In the genomic region with DNA sequence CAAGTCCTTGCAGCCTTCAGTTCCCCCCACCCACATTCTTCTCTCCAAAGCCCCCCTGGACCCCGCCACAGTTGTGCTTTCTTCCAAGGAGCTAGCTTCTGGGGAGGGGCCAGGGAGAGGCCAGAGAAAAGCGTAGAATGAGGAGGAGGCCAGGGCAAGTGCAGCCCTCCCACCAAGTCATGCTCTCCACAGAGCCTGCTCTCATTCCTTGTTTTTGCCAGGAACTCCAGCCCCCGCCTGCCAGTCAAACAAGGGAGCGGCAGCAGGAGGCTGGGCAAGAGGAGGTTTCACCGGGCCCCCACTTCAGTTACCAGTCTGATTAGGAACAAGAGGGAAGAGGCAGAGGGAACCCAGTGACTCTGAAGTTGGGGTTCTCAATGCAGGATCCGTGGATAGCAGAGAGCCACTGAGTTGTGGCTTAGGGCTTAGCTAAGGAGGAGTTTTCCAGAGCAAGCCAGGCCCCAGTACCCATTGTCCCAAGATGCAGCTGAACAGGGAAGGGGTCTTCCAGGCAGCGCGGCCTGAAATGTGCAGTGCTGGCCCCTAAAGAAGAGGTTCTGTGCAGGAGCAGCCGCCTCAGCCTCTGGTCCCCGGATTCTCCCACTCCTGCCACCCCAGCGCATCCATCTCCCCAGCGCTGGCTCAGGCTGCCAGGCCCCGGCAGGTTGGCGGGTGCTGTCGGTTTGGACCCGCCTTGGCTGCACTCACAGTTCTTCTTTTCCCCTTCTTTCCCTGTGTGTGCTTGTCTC, we compare ENCODE assay signal across 17 cellular contexts.
DNase-seq lines count a peak whose midpoint lies in the region; ATAC-seq, FAIRE-seq and TF ChIP-seq lines count a peak whose summit lies in the region.
"Had no signal": no experiment of that assay in that cellular context is flagged by ENCODE, and none has a peak within 500 bp of the region (broad histone marks: within the 10 kb centered on the region; RNA-seq: fewer than 3 reads in every experiment).

No MANE protein-coding gene starts in this region.

- H2AFZ ChIP-seq in astrocyte (ENCODE audit: low read depth, low read length), result no peak overlapping the region

- H3K36me3 Mint-ChIP-seq in astrocyte (ENCODE audit: low read depth, unreplicated experiment), result peaks cover 31% of the 10 kb centered on the region
- H3K36me3 Mint-ChIP-seq in activated T-helper 1 cell treated with anti-CD3 and anti-CD28 coated beads, Interleukin-12 subunit alpha, Interleukin-12 subunit beta, Interleukin-2, Interleukin-4 antibody, amounts not matched to agents 30 ng/mL and 10 ng/mL and 1 ng/mL, durations not matched to agents 14 hours and 24 hours and 36 hours (ENCODE audit: low read depth), result no peaks in the 10 kb centered on the region

- no peak overlapping the region for H3K4me3 Mint-ChIP-seq in astrocyte (ENCODE audit: unreplicated experiment)
- no peak overlapping the region for H3K4me3 Mint-ChIP-seq in activated T-helper 1 cell treated with anti-CD3 and anti-CD28 coated beads, Interleukin-12 subunit alpha, Interleukin-12 subunit beta, Interleukin-2, Interleukin-4 antibody, amounts not matched to agents 30 ng/mL and 10 ng/mL and 1 ng/mL, durations not matched to agents 14 hours and 24 hours and 36 hours

- peak overlapping the region; percentile 66 for H3K9ac ChIP-seq in astrocyte (ENCODE audit: low read length)
- H3K9ac ChIP-seq in kidney (ENCODE audit: low read length in 2 of 2), result no peak overlapping the region

- H3K36me3 ChIP-seq in astrocyte (ENCODE audit: insufficient read depth, low read length), result peaks cover 2% of the 10 kb centered on the region
- H3K36me3 ChIP-seq in kidney (ENCODE audit: control insufficient read depth in 1 of 2, insufficient read depth in 2 of 2, low read length in 2 of 2), result peaks cover 54 to 73% of the 10 kb centered on the region in 2 donors
- H3K36me3 ChIP-seq in psoas muscle (ENCODE audit: insufficient read depth in 1 of 2, low read depth in 1 of 2), result peaks cover 10 to 91% of the 10 kb centered on the region in 2 donors

- H3K79me2 ChIP-seq in astrocyte (ENCODE audit: insufficient read depth, low read length), result no peaks in the 10 kb centered on the region

- peak overlapping the region; percentile 86 for H3K27ac Mint-ChIP-seq in astrocyte (ENCODE audit: unreplicated experiment)
- H3K27ac Mint-ChIP-seq in activated T-helper 1 cell treated with anti-CD3 and anti-CD28 coated beads, Interleukin-12 subunit alpha, Interleukin-12 subunit beta, Interleukin-2, Interleukin-4 antibody, amounts not matched to agents 30 ng/mL and 10 ng/mL and 1 ng/mL, durations not matched to agents 14 hours and 24 hours and 36 hours, result no peak overlapping the region

- no peaks in the 10 kb centered on the region for H3K27me3 Mint-ChIP-seq in astrocyte (ENCODE audit: low read depth, unreplicated experiment)
- peaks cover 10% of the 10 kb centered on the region for H3K27me3 Mint-ChIP-seq in activated T-helper 1 cell treated with anti-CD3 and anti-CD28 coated beads, Interleukin-12 subunit alpha, Interleukin-12 subunit beta, Interleukin-2, Interleukin-4 antibody, amounts not matched to agents 30 ng/mL and 10 ng/mL and 1 ng/mL, durations not matched to agents 14 hours and 24 hours and 36 hours (ENCODE audit: insufficient read depth)

- WGBS in psoas muscle, 3 donors, result 69 to 91% (median 70%) methylated on average over 13 to 16 of the region's 16 CpGs

- H3K27ac ChIP-seq in astrocyte (ENCODE audit: low read depth, low read length), result peak overlapping the region; percentile 82
- H3K27ac ChIP-seq in kidney (ENCODE audit: low read depth in 2 of 2, low read length in 2 of 2), result no peak overlapping the region
- peak overlapping the region; percentile 56 for H3K27ac ChIP-seq in psoas muscle

- H4K20me1 ChIP-seq in astrocyte (ENCODE audit: insufficient read depth, low read length), result peaks cover 2% of the 10 kb centered on the region

- no peak for ATAC-seq in psoas muscle
- ATAC-seq: GM12878 had no signal

- DNase-seq in AG08396 (ENCODE audit: low spot score) (peak; percentile 31), astrocyte (ENCODE audit: low read depth) (no peak), kidney (peak; percentile 56), psoas muscle (peak in 1 of 2 donors; percentile 14), GF-D8 (lab: John Stamatoyannopoulos, UW) (no peak), NCI-H524 treated with DMSO at 0.1 percent for 48 hours (lab: John Stamatoyannopoulos, UW) (no peak), GM03348 (ENCODE audit: low spot score) (no peak)
- no peak for DNase-seq in activated T-helper 1 cell treated with anti-CD3 and anti-CD28 coated beads, Interleukin-12 subunit alpha, Interleukin-12 subunit beta, Interleukin-2, Interleukin-4 antibody, amounts not matched to agents 30 ng/mL and 10 ng/mL and 1 ng/mL, durations not matched to agents 14 hours and 24 hours and 36 hours (ENCODE audit: low spot score)
- DNase-seq: activated CD4-positive, alpha-beta T cell treated with anti-CD3 and anti-CD28 coated beads, Interleukin-2, amount 50 U/mL, for 4 hours; activated T-cell treated with anti-CD3 and anti-CD28 coated beads, Interleukin-2, amount 50 U/mL, for 48 hours; HCEC 1CT; MG63; NCI-H2029 treated with DMSO at 0.1 percent for 48 hours; NCI-H526; stimulated activated CD4-positive, alpha-beta T cell treated with anti-CD3 and anti-CD28 coated beads, Interleukin-4, amount 100 ng/mL, for 4 hours had no signal

- no peaks in the 10 kb centered on the region for H3K9me3 Mint-ChIP-seq in astrocyte (ENCODE audit: unreplicated experiment)
- no peaks in the 10 kb centered on the region for H3K9me3 Mint-ChIP-seq in activated T-helper 1 cell treated with anti-CD3 and anti-CD28 coated beads, Interleukin-12 subunit alpha, Interleukin-12 subunit beta, Interleukin-2, Interleukin-4 antibody, amounts not matched to agents 30 ng/mL and 10 ng/mL and 1 ng/mL, durations not matched to agents 14 hours and 24 hours and 36 hours

- FAIRE-seq in astrocyte (lab: Jason Lieb, UNC), result no peak
- no peak for FAIRE-seq in kidney (lab: Jason Lieb, UNC)
- FAIRE-seq: GM12878, urothelium cell line had no signal

- intact Hi-C loops in kidney (cut with DNase I) (no loop called here), psoas muscle (cut with DNase I) (no loop called here)
- intact Hi-C loops in activated T-helper 1 cell treated with anti-CD3 and anti-CD28 coated beads, Interleukin-12 subunit alpha, Interleukin-12 subunit beta, Interleukin-2, Interleukin-4 antibody, amounts not matched to agents 30 ng/mL and 10 ng/mL and 1 ng/mL, durations not matched to agents 14 hours and 24 hours and 36 hours (cut with micrococcal nuclease), result no loop called here

- H3K4me3 ChIP-seq in astrocyte (ENCODE audit: insufficient read depth, low read depth, low read length) (no peak overlapping the region), kidney (ENCODE audit: low read length in 2 of 2) (no peak overlapping the region), psoas muscle (no peak overlapping the region)
- H3K4me3 ChIP-seq: GM12878, MG63 had no signal

- peak overlapping the region; percentile 64 for H3K4me2 ChIP-seq in astrocyte (ENCODE audit: low read length)

- H3K9me3 ChIP-seq in astrocyte (ENCODE audit: insufficient read depth, low read depth, low read length) (no peaks in the 10 kb centered on the region), kidney (ENCODE audit: control insufficient read depth in 1 of 2, low read length in 2 of 2) (no peaks in the 10 kb centered on the region), psoas muscle (no peaks in the 10 kb centered on the region)
- H3K9me3 ChIP-seq: MG63 had no signal

- H3K4me1 ChIP-seq in astrocyte (ENCODE audit: insufficient read depth, low read length), result peaks cover 21% of the 10 kb centered on the region
- H3K4me1 ChIP-seq in kidney (ENCODE audit: control insufficient read depth in 1 of 2, insufficient read depth in 1 of 2, low read depth in 1 of 2, low read length in 2 of 2), result peaks cover 0 to 3% of the 10 kb centered on the region in 2 donors
- H3K4me1 ChIP-seq in psoas muscle, result peaks cover 31% of the 10 kb centered on the region

- H3K27me3 ChIP-seq in astrocyte (ENCODE audit: insufficient read depth, low read length) (no peaks in the 10 kb centered on the region), psoas muscle (ENCODE audit: insufficient read depth in 3 of 3, low read length in 2 of 3) (no peaks in the 10 kb centered on the region)
- H3K27me3 ChIP-seq: MG63 had no signal

- peaks cover 26% of the 10 kb centered on the region for H3K4me1 Mint-ChIP-seq in astrocyte (ENCODE audit: low read depth, unreplicated experiment)
- H3K4me1 Mint-ChIP-seq in activated T-helper 1 cell treated with anti-CD3 and anti-CD28 coated beads, Interleukin-12 subunit alpha, Interleukin-12 subunit beta, Interleukin-2, Interleukin-4 antibody, amounts not matched to agents 30 ng/mL and 10 ng/mL and 1 ng/mL, durations not matched to agents 14 hours and 24 hours and 36 hours (ENCODE audit: low read depth), result no peaks in the 10 kb centered on the region

- TF ChIP-seq CTCF in astrocyte (IDR thresholded peaks at IDR 0.05; ENCODE audit: insufficient read depth, low read depth, low read length) (no peak), kidney (IDR thresholded peaks at IDR 0.05; ENCODE audit: borderline replicate concordance, extremely low read depth, insufficient read depth) (no peak), psoas muscle (IDR thresholded peaks at IDR 0.05) (no peak)

Comparison
In these comparisons a context has a peak if more than half of its experiments do, and no peak if none do; other contexts are left out.
1. DNase-seq: peak in AG08396 (single experiment) and kidney (single experiment); none in astrocyte (single experiment), GF-D8 (single experiment), NCI-H524 treated with DMSO at 0.1 percent for 48 hours (single experiment), GM03348 (single experiment) and activated T-helper 1 cell treated with anti-CD3 and anti-CD28 coated beads, Interleukin-12 subunit alpha, Interleukin-12 subunit beta, Interleukin-2, Interleukin-4 antibody, amounts not matched to agents 30 ng/mL and 10 ng/mL and 1 ng/mL, durations not matched to agents 14 hours and 24 hours and 36 hours (single experiment).
2. H3K27ac ChIP-seq: peak in astrocyte (single experiment) and psoas muscle (single experiment); none in kidney (0 of 2).